ENCODE assay signal across 17 cellular contexts in the genomic region with DNA sequence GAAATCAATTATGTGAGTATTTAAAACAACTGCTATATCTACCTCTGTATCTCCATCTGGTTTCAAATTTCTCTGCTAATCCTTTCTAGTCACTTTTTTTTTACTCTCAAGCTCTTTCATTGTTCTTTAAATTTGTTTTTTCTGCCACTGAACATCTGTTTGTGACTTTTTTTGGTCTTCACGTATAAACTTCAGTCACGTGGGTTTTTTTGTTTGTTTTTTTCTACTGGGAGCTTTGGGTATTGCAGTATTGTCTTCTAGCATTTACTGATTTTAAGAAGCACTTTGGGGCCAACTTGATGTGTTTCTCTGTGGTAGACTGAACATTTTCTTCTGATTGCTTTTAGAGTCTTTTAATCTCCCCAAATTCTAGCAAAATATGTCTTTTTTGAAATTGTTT.
DNase-seq lines count a peak whose midpoint lies in the region; ATAC-seq and TF ChIP-seq lines count a peak whose summit lies in the region.
"Had no signal": no experiment of that assay in that cellular context is flagged by ENCODE, and none has a peak within 500 bp of the region (broad histone marks: within the 10 kb centered on the region; RNA-seq: fewer than 3 reads in every experiment).

No MANE protein-coding gene starts in this region.

- H2AFZ ChIP-seq in Loucy (ENCODE audit: low read length), result no peak overlapping the region

- no peaks in the 10 kb centered on the region for H4K20me1 ChIP-seq in Loucy (ENCODE audit: insufficient read depth, low read length, poor library complexity, severe bottlenecking)

- H3K9me3 ChIP-seq in Loucy (ENCODE audit: insufficient read depth, low read depth, low read length), result no peaks in the 10 kb centered on the region
- no peaks in the 10 kb centered on the region for H3K9me3 ChIP-seq in endodermal cell (ENCODE audit: control insufficient read depth, low read length)
- H3K9me3 ChIP-seq: body of pancreas had no signal

- H3K4me1 ChIP-seq in Loucy (ENCODE audit: insufficient read depth, low read length, poor library complexity, severe bottlenecking) (no peaks in the 10 kb centered on the region), endodermal cell (ENCODE audit: control insufficient read depth, insufficient read depth, low read length) (no peaks in the 10 kb centered on the region)
- H3K4me1 ChIP-seq: body of pancreas had no signal

- H3K4me3 ChIP-seq in Loucy (ENCODE audit: low read length, poor library complexity, severe bottlenecking) (no peak overlapping the region), endodermal cell (ENCODE audit: low read length) (no peak overlapping the region)
- H3K4me3 ChIP-seq: body of pancreas, coronary artery had no signal

- H3K36me3 Mint-ChIP-seq in endodermal cell (ENCODE audit: low read depth), result no peaks in the 10 kb centered on the region
- no peaks in the 10 kb centered on the region for H3K36me3 Mint-ChIP-seq in nephron progenitor cell (ENCODE audit: low read depth)
- H3K36me3 Mint-ChIP-seq: activated naive CD8-positive, alpha-beta T cell had no signal

- H3K9me3 Mint-ChIP-seq in endodermal cell (peaks cover 2% of the 10 kb centered on the region), nephron progenitor cell (no peaks in the 10 kb centered on the region)
- H3K9me3 Mint-ChIP-seq: activated T-helper 1 cell treated with anti-CD3 and anti-CD28 coated beads, Interleukin-12 subunit alpha, Interleukin-12 subunit beta, Interleukin-2, Interleukin-4 antibody, amounts not matched to agents 30 ng/mL and 10 ng/mL and 1 ng/mL, durations not matched to agents 14 hours and 24 hours and 36 hours had no signal

- H3K36me3 ChIP-seq in Loucy (ENCODE audit: insufficient read depth, low read length) (no peaks in the 10 kb centered on the region), endodermal cell (ENCODE audit: control insufficient read depth, insufficient read depth, low read length) (no peaks in the 10 kb centered on the region)

- ATAC-seq in GM18907 (IDR thresholded peaks at IDR 0.05; ENCODE audit: unreplicated experiment) (no peak), GM21381 (IDR thresholded peaks at IDR 0.05; ENCODE audit: unreplicated experiment) (no peak)
- ATAC-seq: activated CD4-positive, CD25-positive, alpha-beta regulatory T cell treated with anti-CD3 and anti-CD28 coated beads, Interleukin-2, amount 50 U/mL, for 24 hours; body of pancreas had no signal

- H3K27me3 ChIP-seq in Loucy (ENCODE audit: insufficient read depth, low read length, poor library complexity, severe bottlenecking) (no peaks in the 10 kb centered on the region), endodermal cell (ENCODE audit: control insufficient read depth, insufficient read depth, low read length, poor library complexity, severe bottlenecking) (no peaks in the 10 kb centered on the region)
- H3K27me3 ChIP-seq: body of pancreas had no signal

- TF ChIP-seq CTCF in C4-2B (conservative IDR thresholded peaks at IDR 0.05), result peak; percentile 38
- TF ChIP-seq CTCF in Loucy (conservative IDR thresholded peaks at IDR 0.05; ENCODE audit: low read length), result peak; percentile 26; the same call in 1 of the 2 replicates
- TF ChIP-seq CTCF in endodermal cell (conservative IDR thresholded peaks at IDR 0.05), result peak; percentile 63
- TF ChIP-seq CTCF in nephron progenitor cell (IDR thresholded peaks at IDR 0.05), result peak; percentile 10

- H3K9me2 ChIP-seq in Loucy (replicated peaks; ENCODE audit: low read depth, low read length), result no peaks in the 10 kb centered on the region

- 56% methylated on average over 2 of the region's 2 CpGs; no CpG with 5 or more reads in 1 of the 2 experiments for WGBS in endodermal cell (ENCODE audit: insufficient coverage in 1 of 2, insufficient read length in 1 of 2), 2 experiments

- H3K4me1 Mint-ChIP-seq in endodermal cell, result peaks cover 10% of the 10 kb centered on the region
- peaks cover 5% of the 10 kb centered on the region for H3K4me1 Mint-ChIP-seq in nephron progenitor cell

- DNase-seq in endodermal cell (no peak), nephron progenitor cell (no peak), GDM1 (lab: John Stamatoyannopoulos, UW) (no peak), NCI-H446 treated with DMSO at 0.1 percent for 48 hours (lab: John Stamatoyannopoulos, UW) (no peak)
- DNase-seq: H7; NCI-H1436 treated with DMSO at 0.1 percent for 48 hours; NK-92 treated with Interleukin-12 subunit alpha and Interleukin-12 subunit beta, amount 100 ng/mL, for 24 hours; T1000 had no signal

- H3K4me2 ChIP-seq in Loucy (ENCODE audit: low read depth, low read length, poor library complexity, severe bottlenecking), result no peak overlapping the region

- no peaks in the 10 kb centered on the region for H3K79me2 ChIP-seq in Loucy (ENCODE audit: insufficient read depth, low read length)

- H3K4me3 Mint-ChIP-seq in endodermal cell (no peak overlapping the region), nephron progenitor cell (no peak overlapping the region)
- H3K4me3 Mint-ChIP-seq: activated naive CD8-positive, alpha-beta T cell; activated T-helper 1 cell treated with anti-CD3 and anti-CD28 coated beads, Interleukin-12 subunit alpha, Interleukin-12 subunit beta, Interleukin-2, Interleukin-4 antibody, amounts not matched to agents 30 ng/mL and 10 ng/mL and 1 ng/mL, durations not matched to agents 14 hours and 24 hours and 36 hours had no signal

- H3K27ac ChIP-seq in C4-2B (no peak overlapping the region), endodermal cell (ENCODE audit: low read depth, low read length) (no peak overlapping the region)
- H3K27ac ChIP-seq: body of pancreas, coronary artery had no signal

- H3K9ac ChIP-seq in Loucy (ENCODE audit: low read depth, low read length, poor library complexity, severe bottlenecking) (no peak overlapping the region), endodermal cell (ENCODE audit: extremely low read depth, low read length, poor library complexity, severe bottlenecking) (no peak overlapping the region)

- H3K27me3 Mint-ChIP-seq in endodermal cell (ENCODE audit: insufficient read depth) (no peaks in the 10 kb centered on the region), nephron progenitor cell (ENCODE audit: low read depth, poor library complexity) (peaks cover 10% of the 10 kb centered on the region)

- H3K27ac Mint-ChIP-seq in endodermal cell (no peak overlapping the region), nephron progenitor cell (no peak overlapping the region)
- H3K27ac Mint-ChIP-seq: activated naive CD8-positive, alpha-beta T cell; activated T-helper 1 cell treated with anti-CD3 and anti-CD28 coated beads, Interleukin-12 subunit alpha, Interleukin-12 subunit beta, Interleukin-2, Interleukin-4 antibody, amounts not matched to agents 30 ng/mL and 10 ng/mL and 1 ng/mL, durations not matched to agents 14 hours and 24 hours and 36 hours had no signal

- H3F3A ChIP-seq in Loucy (ENCODE audit: low read depth), result no peaks in the 10 kb centered on the region

Comparison
In these comparisons a context has a peak if more than half of its experiments do, and no peak if none do; other contexts are left out.
1. CTCF ChIP-seq: peak in every context shown above with its lines; median percentile 63 in endodermal cell; 38 in C4-2B; 26 in Loucy; 10 in nephron progenitor cell.